In the genomic region with DNA sequence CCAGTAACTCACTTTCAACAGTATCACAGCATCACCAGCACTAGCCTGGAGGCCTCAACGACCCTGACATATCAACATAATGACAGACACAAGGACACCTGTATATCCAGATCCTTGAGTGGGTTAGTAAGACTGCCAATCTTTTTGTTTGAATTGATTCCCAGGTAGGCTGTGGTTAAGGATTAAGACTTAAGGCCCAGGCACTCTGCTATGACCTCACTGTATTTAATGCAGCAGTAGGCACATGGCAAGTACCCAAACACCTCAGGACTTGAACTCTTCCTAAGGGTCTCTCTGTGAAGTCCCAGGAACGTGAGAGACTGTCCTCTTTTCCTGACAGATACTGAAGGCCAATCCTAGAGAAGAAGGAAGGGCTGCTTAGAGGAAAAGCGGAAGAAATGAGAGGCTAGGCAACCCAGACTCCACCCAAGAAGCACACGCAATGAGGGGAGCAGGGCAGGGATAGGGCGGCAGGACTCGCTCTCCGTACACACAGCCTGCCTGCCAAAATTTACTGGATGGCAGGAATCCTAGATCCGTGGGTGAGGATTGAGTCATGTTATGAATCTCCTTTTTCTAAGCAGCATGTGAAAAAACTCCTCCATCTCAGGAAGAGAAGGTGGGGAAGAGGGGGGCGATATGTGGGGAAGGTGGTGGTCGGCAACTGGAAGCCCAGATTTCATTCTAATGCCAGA, we compare ENCODE assay signal across 11 cellular contexts.
A peak's percentile ranks its signal among the peaks of the same experiment; 100 is the strongest.
DNase-seq lines count a peak whose midpoint lies in the region; ATAC-seq, FAIRE-seq and TF ChIP-seq lines count a peak whose summit lies in the region.
"Had no signal": no experiment of that assay in that cellular context is flagged by ENCODE, and none has a peak within 500 bp of the region (broad histone marks: within the 10 kb centered on the region; RNA-seq: fewer than 3 reads in every experiment).

No MANE protein-coding gene starts in this region.

- H3K27ac ChIP-seq in HEK293 (ENCODE audit: extremely low read depth, low read depth, low read length) (no peak overlapping the region), brain microvascular endothelial cell (peak overlapping the region; percentile 24), kidney (ENCODE audit: low read depth in 2 of 2, low read length in 2 of 2) (peak overlapping the region; percentile 0 to 41), stomach (peak overlapping the region in 4 of 5 donors; percentile 65 to 79 (median 69))
- H3K27ac ChIP-seq: KMS-11 had no signal

- TF ChIP-seq CTCF in HEK293 (tag by site-specific recombination; IDR thresholded peaks at IDR 0.05) (no peak), brain microvascular endothelial cell (IDR thresholded peaks at IDR 0.05; ENCODE audit: low read depth, low read length, missing control alignments) (no peak), kidney (IDR thresholded peaks at IDR 0.05; ENCODE audit: borderline replicate concordance, extremely low read depth, insufficient read depth) (no peak), stomach (IDR thresholded peaks at IDR 0.05) (no peak)

- 62 to 84% (median 67%) methylated on average over 10 of the region's 10 CpGs for WGBS in stomach, 5 donors

- no peaks in the 10 kb centered on the region for H3K36me3 ChIP-seq in HEK293 (ENCODE audit: control insufficient read depth in 2 of 2, insufficient read depth in 1 of 2, low read length in 2 of 2)
- no peaks in the 10 kb centered on the region for H3K36me3 ChIP-seq in brain microvascular endothelial cell (replicated peaks)
- H3K36me3 ChIP-seq in kidney (ENCODE audit: control insufficient read depth in 1 of 2, insufficient read depth in 2 of 2, low read length in 2 of 2), result peaks cover 0 to 3% of the 10 kb centered on the region in 2 donors
- peaks cover 0 to 6% (median 0%) of the 10 kb centered on the region in 4 donors for H3K36me3 ChIP-seq in stomach

- H3K4me1 ChIP-seq in HEK293 (ENCODE audit: control insufficient read depth, insufficient read depth, low read length), result no peaks in the 10 kb centered on the region
- peaks cover 0 to 4% of the 10 kb centered on the region in 2 donors for H3K4me1 ChIP-seq in kidney (ENCODE audit: control insufficient read depth in 1 of 2, insufficient read depth in 1 of 2, low read depth in 1 of 2, low read length in 2 of 2)
- peaks cover 13 to 64% (median 37%) of the 10 kb centered on the region in 4 donors for H3K4me1 ChIP-seq in stomach

- H3K9me3 ChIP-seq in HEK293 (ENCODE audit: control insufficient read depth, insufficient read depth, low read depth, low read length) (no peaks in the 10 kb centered on the region), kidney (ENCODE audit: control insufficient read depth in 1 of 2, low read length in 2 of 2) (no peaks in the 10 kb centered on the region), stomach (no peaks in the 10 kb centered on the region)

- intact Hi-C loops in kidney (cut with DNase I), result no loop called here
- intact Hi-C loops in stomach (cut with DNase I; ENCODE audit: low total_unique reads), result loop anchor here (10.0 kb wide), 1 partner anchor 150 kb away; no protein-coding TSS in a partner anchor

- no peak overlapping the region for H3K9ac ChIP-seq in kidney (ENCODE audit: low read length in 2 of 2)
- H3K9ac ChIP-seq: KMS-11 had no signal

- POLR2A ChIA-PET in HEK293 (lab: Yijun Ruan, JAX), result no interaction called here

- H3K27me3 ChIP-seq in brain microvascular endothelial cell (replicated peaks), result no peaks in the 10 kb centered on the region
- H3K27me3 ChIP-seq in stomach, result no peaks in the 10 kb centered on the region

- FAIRE-seq in kidney (lab: Jason Lieb, UNC), result no peak
- FAIRE-seq: islet of Langerhans had no signal

- in situ Hi-C loops in brain microvascular endothelial cell (cut with HindIII; ENCODE audit: low pct_ligation_motif_present, low sequenced_read_pairs), result no loop called here

- no peak for TF ChIP-seq EP300 in stomach (IDR thresholded peaks at IDR 0.05)

- no peak overlapping the region for H3K4me3 ChIP-seq in HEK293 (ENCODE audit: low read depth, low read length)
- no peak overlapping the region for H3K4me3 ChIP-seq in brain microvascular endothelial cell (ENCODE audit: low read depth, low read length)
- H3K4me3 ChIP-seq in kidney (ENCODE audit: low read length in 2 of 2), result no peak overlapping the region
- H3K4me3 ChIP-seq in stomach, result no peak overlapping the region

- DNase-seq in brain microvascular endothelial cell, result peak; percentile 72
- DNase-seq in kidney, result peak; percentile 78
- DNase-seq in stomach, result no peak
- DNase-seq in NCI-H2081 treated with DMSO at 0.1 percent for 48 hours (lab: John Stamatoyannopoulos, UW), result no peak
- DNase-seq in NCI-H146 treated with DMSO at 0.1 percent for 48 hours (lab: John Stamatoyannopoulos, UW; ENCODE audit: unreplicated experiment), result no peak
- DNase-seq in iPS-NIHi7 (ENCODE audit: extremely low spot score), result no peak
- DNase-seq: activated CD4-positive, alpha-beta T cell treated with anti-CD3 and anti-CD28 coated beads for 4 hours had no signal

- ATAC-seq in HG03521 (IDR thresholded peaks at IDR 0.05; ENCODE audit: unreplicated experiment), result no peak

- CTCF ChIA-PET in HEK293 (lab: Yijun Ruan, JAX), result no interaction called here

- TF ChIP-seq POLR2A in stomach (IDR thresholded peaks at IDR 0.05), result no peak

TF ChIP-seq in HEK293, 187 proteins besides CTCF, POLR2A, EP300 and RAD21:
- TF ChIP-seq EGR2 (tag by site-specific recombination; IDR thresholded peaks at IDR 0.05; ENCODE audit: low read depth) (peak; percentile 57), ZFHX2 (tag by site-specific recombination; conservative IDR thresholded peaks at IDR 0.05) (peak; percentile 80), TCF7L2 (IDR thresholded peaks at IDR 0.05; ENCODE audit: borderline replicate concordance, low read depth, low read length) (no peak)

Comparison
In these comparisons a context has a peak if more than half of its experiments do, and no peak if none do; other contexts are left out.
1. DNase-seq: peak in brain microvascular endothelial cell (single experiment) and kidney (single experiment); none in stomach (single experiment), NCI-H2081 treated with DMSO at 0.1 percent for 48 hours (single experiment), NCI-H146 treated with DMSO at 0.1 percent for 48 hours (single experiment) and iPS-NIHi7 (single experiment).